8 cellular contexts compared by ENCODE assay signal in genomic region chr1:27603962-27604578, GRCh38. TPM values are rescaled to one million over a fixed set of nuclear protein-coding genes. Genes with fewer than 3 reads are reported as not detected.
DNase-seq lines count a peak whose midpoint lies in the region; ATAC-seq and TF ChIP-seq lines count a peak whose summit lies in the region.

AHDC1 (minus strand) TSS chr1:27604144; CDS start chr1:27552115, 52,029 bp downstream.

- peak within 1 kb of the TSS; percentile 93 for H3K9ac ChIP-seq in PC-3 (ENCODE audit: low read length)

- H3K36me3 ChIP-seq in PC-3 (ENCODE audit: low read depth, low read length) = no peaks in the 10 kb centered on the region

- CTCF ChIA-PET in PC-3 (lab: Charles Lee) = interaction anchor here (0.6 to 2.4 kb wide), 8 partner anchors 9 to 307 kb away, joined by 3 to 30 read pairs (median 7); no protein-coding TSS in a partner anchor

- peaks cover 38% of the 10 kb centered on the region for H3K4me1 ChIP-seq in PC-3 (ENCODE audit: insufficient read depth, low read length)
- H3K4me1 ChIP-seq in mononuclear cell (ENCODE audit: insufficient read depth, low read length) = peaks cover 52% of the 10 kb centered on the region

- ATAC-seq in GM19324 (IDR thresholded peaks at IDR 0.05; ENCODE audit: low FRiP score, unreplicated experiment) = peak; percentile 72
- ATAC-seq in PC-3 = peak; percentile 57

- H3K79me2 ChIP-seq in PC-3 (ENCODE audit: low read length) = peaks cover 46% of the 10 kb centered on the region

- DNase-seq in AG10803 (ENCODE audit: low read depth) (peak; percentile 90), HuH-7 (ENCODE audit: low spot score) (peak; percentile 95), PC-3 (peak; percentile 90), activated T-cell treated with anti-CD3 and anti-CD28 coated beads for 24 hours (ENCODE audit: low read depth) (peak; percentile 86), epithelial cell of esophagus (ENCODE audit: low read depth) (peak; percentile 96)
- DNase-seq in stimulated activated CD8-positive, alpha-beta memory T cell treated with anti-CD3 and anti-CD28 coated beads, Interleukin-15, amount 100 ng/mL, for 48 hours (ENCODE audit: low read depth in 2 of 2) = peak; percentile 85 to 86

- no peaks in the 10 kb centered on the region for H3K27me3 ChIP-seq in PC-3 (ENCODE audit: low read length)
- no peaks in the 10 kb centered on the region for H3K27me3 ChIP-seq in mononuclear cell (ENCODE audit: insufficient read depth, low read length)

- peak within 1 kb of the TSS; percentile 83 for H3K4me2 ChIP-seq in PC-3 (ENCODE audit: low read length)

- H3K4me3 ChIP-seq in AG10803 (ENCODE audit: low read length) (peak within 1 kb of the TSS; percentile 97), PC-3 (ENCODE audit: low read length) (peak within 1 kb of the TSS; percentile 88), epithelial cell of esophagus (ENCODE audit: low read length) (peak within 1 kb of the TSS; percentile 99), mononuclear cell (ENCODE audit: low read length) (peak within 1 kb of the TSS; percentile 55)

- intact Hi-C loops in PC-3 (cut with micrococcal nuclease) = loop anchor here (1.0 to 10.0 kb wide), 2 partner anchors 47 to 299 kb away; no protein-coding TSS in a partner anchor

- peak within 1 kb of the TSS; percentile 84 for H2AFZ ChIP-seq in PC-3 (ENCODE audit: low read length)

- POLR2A ChIA-PET in PC-3 (lab: Charles Lee; ENCODE audit: unreplicated experiment) = interaction anchor here (0.5 to 1.5 kb wide), 4 partner anchors 47 to 552 kb away, joined by 3 to 32 read pairs (median 4); no protein-coding TSS in a partner anchor

- TF ChIP-seq CTCF in AG10803 (conservative IDR thresholded peaks at IDR 0.05; ENCODE audit: low read length) = no peak
- no peak for TF ChIP-seq CTCF in PC-3 (conservative IDR thresholded peaks at IDR 0.05; ENCODE audit: low read depth, low read length)
- TF ChIP-seq CTCF in epithelial cell of esophagus (IDR thresholded peaks at IDR 0.05; ENCODE audit: insufficient read depth, low read depth, low read length, missing control alignments) = no peak

- peak within 1 kb of the TSS; percentile 46 for H3K27ac ChIP-seq in PC-3 (ENCODE audit: low read length)

- H3K9me3 ChIP-seq in PC-3 (ENCODE audit: low read length) (no peaks in the 10 kb centered on the region), mononuclear cell (ENCODE audit: low read depth, low read length) (no peaks in the 10 kb centered on the region)

- no TSS peak for BruUV-seq in PC-3 (replicated peaks; lab: Mats Ljungman, UMichigan)

- H3K9me2 ChIP-seq in PC-3 (replicated peaks; ENCODE audit: low read length) = no peaks in the 10 kb centered on the region

- peaks cover 31% of the 10 kb centered on the region for H4K20me1 ChIP-seq in PC-3 (ENCODE audit: low read length)

- H3F3A ChIP-seq in PC-3 (ENCODE audit: low read length, unreplicated experiment) = no peaks in the 10 kb centered on the region

RNA-seq across cellular contexts. Expression of gene AHDC1, which starts in this region (rescaled TPM):
- total RNA-seq in PC-3 (2014; rRNA removed) (15.2 and 20.4 TPM in 2 replicates), mononuclear cell (3.3 TPM)

Comparison
In these comparisons a context has a peak if more than half of its experiments do, and no peak if none do; other contexts are left out.
1. Peak in every context shown above with its lines: DNase-seq, ATAC-seq, H3K4me3 ChIP-seq and H3K27ac ChIP-seq.